In the genomic region with DNA sequence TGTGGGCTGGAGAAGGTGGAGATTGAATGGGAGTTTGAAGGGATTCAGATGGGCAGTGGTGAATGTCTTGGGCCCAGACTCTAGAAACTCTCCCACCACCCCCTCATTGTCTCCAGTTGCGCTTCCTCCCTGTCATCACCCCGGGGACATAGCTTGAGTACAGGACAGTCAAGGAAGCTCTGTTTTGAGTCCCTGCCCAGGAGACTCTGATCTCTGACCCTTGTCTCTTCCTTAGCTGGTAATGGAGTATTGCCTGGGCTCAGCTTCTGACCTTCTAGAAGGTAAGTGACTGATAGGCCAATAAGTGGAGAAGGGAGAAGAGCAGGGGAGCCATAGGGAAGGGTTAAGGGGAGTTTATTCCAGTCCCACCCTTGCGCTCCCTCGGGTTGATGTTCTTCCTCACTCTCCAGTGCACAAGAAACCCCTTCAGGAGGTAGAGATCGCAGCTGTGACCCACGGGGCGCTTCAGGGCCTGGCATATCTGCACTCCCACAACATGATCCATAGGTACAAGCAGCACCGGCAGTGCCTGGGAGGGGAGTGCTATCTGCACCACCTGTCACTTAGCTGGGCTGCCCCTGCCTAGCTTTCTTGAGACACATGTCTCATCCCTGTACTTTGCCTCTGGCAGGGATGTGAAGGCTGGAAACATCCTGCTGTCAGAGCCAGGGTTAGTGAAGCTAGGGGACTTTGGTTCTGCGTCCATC, we compare ENCODE assay signal across 1 cellular context.
TF ChIP-seq lines count a peak whose summit lies in the region.

No MANE protein-coding gene starts in this region.

TF ChIP-seq in H1, 55 proteins besides CTCF, POLR2A, EP300 and RAD21:
- TF ChIP-seq, protein P1, sequence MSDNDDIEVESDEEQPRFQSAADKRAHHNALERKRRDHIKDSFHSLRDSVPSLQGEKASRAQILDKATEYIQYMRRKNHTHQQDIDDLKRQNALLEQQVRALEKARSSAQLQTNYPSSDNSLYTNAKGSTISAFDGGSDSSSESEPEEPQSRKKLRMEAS (IDR thresholded peaks at IDR 0.05): no peak
- TF ChIP-seq CTBP2 (IDR thresholded peaks at IDR 0.05; ENCODE audit: borderline replicate concordance, insufficient read depth, insufficient read length, low read length) (no peak), SIRT6 (IDR thresholded peaks at IDR 0.05; ENCODE audit: low read length) (no peak), TEAD4 (IDR thresholded peaks at IDR 0.05; ENCODE audit: low read depth, low read length) (no peak), CEBPB (IDR thresholded peaks at IDR 0.05; ENCODE audit: low read depth, low read length) (no peak), YY1 (IDR thresholded peaks at IDR 0.05; ENCODE audit: low read depth, low read length) (no peak), SP2 (IDR thresholded peaks at IDR 0.05; ENCODE audit: low read length) (no peak)
